ENCODE assay signal across 30 cellular contexts in the genomic region with DNA sequence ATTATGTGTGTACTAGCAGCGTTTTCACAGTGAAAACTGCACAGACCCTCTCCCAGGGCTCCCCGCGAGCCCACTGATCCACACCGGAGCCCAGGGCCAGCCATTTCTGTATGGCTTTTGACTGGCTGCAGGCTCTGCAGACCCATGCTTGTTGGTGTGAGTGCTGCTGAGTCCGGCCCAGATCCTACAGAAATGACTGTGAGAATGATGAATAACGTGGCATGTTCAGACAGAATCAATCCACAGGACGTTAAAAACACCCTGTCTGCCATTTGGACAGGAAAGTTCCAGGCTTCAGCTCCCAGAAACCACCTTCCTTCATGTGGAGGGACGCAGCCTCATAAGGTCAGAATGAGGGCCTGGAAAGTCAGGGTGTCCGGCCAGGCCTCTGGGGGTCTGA.
"Had no signal": no experiment of that assay in that cellular context is flagged by ENCODE, and none has a peak within 500 bp of the region (broad histone marks: within the 10 kb centered on the region; RNA-seq: fewer than 3 reads in every experiment).

No MANE protein-coding gene starts in this region.

- H3K4me3 Mint-ChIP-seq: activated CD4-positive, alpha-beta T cell treated with anti-CD3 and anti-CD28 coated beads, Interleukin-2, amount 10 ng/mL, durations not matched to agents 24 days and 14 days; activated CD8-positive, alpha-beta T cell treated with anti-CD3 and anti-CD28 coated beads for 36 hours; activated naive CD4-positive, alpha-beta T cell treated with anti-CD3 and anti-CD28 coated beads, Interleukin-2, amount 50 U/mL, for 24 hours; activated naive CD8-positive, alpha-beta T cell treated with anti-CD3 and anti-CD28 coated beads, Interleukin-2, amount 10 ng/mL, durations not matched to agents 7 days and 5 days; activated T-cell treated with anti-CD3 and anti-CD28 coated beads, Interleukin-2, amount 50 U/mL, for 24 hours; central memory CD8-positive, alpha-beta T cell had no signal

- H3K9ac ChIP-seq: KMS-11 had no signal

- H3K36me3 ChIP-seq: SJCRH30, WERI-Rb-1 had no signal

- H3K9me3 Mint-ChIP-seq: activated CD4-positive, alpha-beta T cell treated with anti-CD3 and anti-CD28 coated beads, Interleukin-2, amount 10 ng/mL, durations not matched to agents 24 days and 14 days; activated CD8-positive, alpha-beta T cell treated with anti-CD3 and anti-CD28 coated beads for 36 hours; activated naive CD4-positive, alpha-beta T cell treated with anti-CD3 and anti-CD28 coated beads, Interleukin-2, amount 50 U/mL, for 24 hours; activated naive CD8-positive, alpha-beta T cell treated with anti-CD3 and anti-CD28 coated beads, Interleukin-2, amount 10 ng/mL, durations not matched to agents 7 days and 5 days; activated T-cell treated with anti-CD3 and anti-CD28 coated beads, Interleukin-2, amount 50 U/mL, for 24 hours; activated T-helper 2 cell treated with anti-CD3 and anti-CD28 coated beads, Interferon-gamma antibody, Interleukin-2, Interleukin-4, amounts not matched to agents 10 μg/mL and 5 μg/mL and 100 μg/mL, durations not matched to agents 14 hours and 24 hours and 36 hours; central memory CD8-positive, alpha-beta T cell had no signal

- H3K4me1 Mint-ChIP-seq: activated CD4-positive, alpha-beta T cell treated with anti-CD3 and anti-CD28 coated beads, Interleukin-2, amount 10 ng/mL, durations not matched to agents 24 days and 14 days; activated naive CD4-positive, alpha-beta T cell treated with anti-CD3 and anti-CD28 coated beads, Interleukin-2, amount 50 U/mL, for 24 hours; activated naive CD8-positive, alpha-beta T cell treated with anti-CD3 and anti-CD28 coated beads, Interleukin-2, amount 10 ng/mL, durations not matched to agents 7 days and 5 days; central memory CD8-positive, alpha-beta T cell had no signal

- H3K4me2 ChIP-seq: KMS-11 had no signal

- H3K36me3 Mint-ChIP-seq: activated naive CD4-positive, alpha-beta T cell treated with anti-CD3 and anti-CD28 coated beads, Interleukin-2, amount 50 U/mL, for 24 hours; activated naive CD8-positive, alpha-beta T cell treated with anti-CD3 and anti-CD28 coated beads, Interleukin-2, amount 10 ng/mL, durations not matched to agents 7 days and 5 days had no signal

- DNase-seq: activated CD4-positive, alpha-beta T cell treated with anti-CD3 and anti-CD28 coated beads, Interleukin-2, amount 10 ng/mL, durations not matched to agents 24 days and 14 days; activated CD4-positive, alpha-beta T cell treated with anti-CD3 and anti-CD28 coated beads, Interleukin-2, amount 50 U/mL, for 4 hours; activated CD8-positive, alpha-beta T cell treated with anti-CD3 and anti-CD28 coated beads for 36 hours; activated gamma-delta T cell; activated naive CD4-positive, alpha-beta T cell treated with Interleukin-2 at 50 U/mL for 16 hours; activated naive CD8-positive, alpha-beta T cell treated with anti-CD3 and anti-CD28 coated beads, Interleukin-2, amount 10 ng/mL, durations not matched to agents 7 days and 5 days; activated T-cell treated with anti-CD3 and anti-CD28 coated beads, Interleukin-2, amount 50 U/mL, for 24 hours; amygdala; body of pancreas; MM.1S; MV-4-11; NCI-H1092; NCI-H1436 treated with DMSO at 0.1 percent for 48 hours; NCI-H1694 treated with DMSO at 0.1 percent for 48 hours; NCI-H2029 treated with DMSO at 0.1 percent for 48 hours; NCI-H2107; NCI-H2171; NCI-H510A; NCI-H526; NCI-H748 treated with DMSO at 0.1 percent for 48 hours; OCI-M1; SHP77; SJCRH30; T1000 had no signal

- H3K27ac Mint-ChIP-seq: activated CD4-positive, alpha-beta T cell treated with anti-CD3 and anti-CD28 coated beads, Interleukin-2, amount 10 ng/mL, durations not matched to agents 24 days and 14 days; activated CD8-positive, alpha-beta T cell treated with anti-CD3 and anti-CD28 coated beads for 36 hours; activated naive CD4-positive, alpha-beta T cell treated with anti-CD3 and anti-CD28 coated beads, Interleukin-2, amount 50 U/mL, for 24 hours; activated naive CD8-positive, alpha-beta T cell treated with anti-CD3 and anti-CD28 coated beads, Interleukin-2, amount 10 ng/mL, durations not matched to agents 7 days and 5 days; activated T-cell treated with anti-CD3 and anti-CD28 coated beads, Interleukin-2, amount 50 U/mL, for 24 hours; activated T-helper 2 cell treated with anti-CD3 and anti-CD28 coated beads, Interferon-gamma antibody, Interleukin-2, Interleukin-4, amounts not matched to agents 10 μg/mL and 5 μg/mL and 100 μg/mL, durations not matched to agents 14 hours and 24 hours and 36 hours had no signal

- H3K9me3 ChIP-seq: body of pancreas, SJCRH30 had no signal

- H3K27ac ChIP-seq: body of pancreas, KMS-11, SJCRH30, SK-N-MC, WERI-Rb-1 had no signal

- ATAC-seq: activated CD8-positive, alpha-beta T cell treated with anti-CD3 and anti-CD28 coated beads for 36 hours; body of pancreas had no signal

- H3K27me3 Mint-ChIP-seq: activated CD4-positive, alpha-beta T cell treated with anti-CD3 and anti-CD28 coated beads, Interleukin-2, amount 10 ng/mL, durations not matched to agents 24 days and 14 days; activated naive CD4-positive, alpha-beta T cell treated with anti-CD3 and anti-CD28 coated beads, Interleukin-2, amount 50 U/mL, for 24 hours; activated naive CD8-positive, alpha-beta T cell treated with anti-CD3 and anti-CD28 coated beads, Interleukin-2, amount 10 ng/mL, durations not matched to agents 7 days and 5 days; central memory CD8-positive, alpha-beta T cell had no signal

- H3K4me3 ChIP-seq: body of pancreas, SJCRH30, SK-N-MC had no signal

- H3K27me3 ChIP-seq: body of pancreas, SJCRH30 had no signal

- H3K4me1 ChIP-seq: body of pancreas, SJCRH30 had no signal
